In genomic region chr12:111686574-111687105, GRCh38 we compare ENCODE assay signal across 1 cellular context.
TF ChIP-seq lines count a peak whose summit lies in the region.

No MANE protein-coding gene starts in this region.

TF ChIP-seq in GM12878, 131 proteins besides CTCF, POLR2A, EP300 and RAD21:
- TF ChIP-seq, protein P1, sequence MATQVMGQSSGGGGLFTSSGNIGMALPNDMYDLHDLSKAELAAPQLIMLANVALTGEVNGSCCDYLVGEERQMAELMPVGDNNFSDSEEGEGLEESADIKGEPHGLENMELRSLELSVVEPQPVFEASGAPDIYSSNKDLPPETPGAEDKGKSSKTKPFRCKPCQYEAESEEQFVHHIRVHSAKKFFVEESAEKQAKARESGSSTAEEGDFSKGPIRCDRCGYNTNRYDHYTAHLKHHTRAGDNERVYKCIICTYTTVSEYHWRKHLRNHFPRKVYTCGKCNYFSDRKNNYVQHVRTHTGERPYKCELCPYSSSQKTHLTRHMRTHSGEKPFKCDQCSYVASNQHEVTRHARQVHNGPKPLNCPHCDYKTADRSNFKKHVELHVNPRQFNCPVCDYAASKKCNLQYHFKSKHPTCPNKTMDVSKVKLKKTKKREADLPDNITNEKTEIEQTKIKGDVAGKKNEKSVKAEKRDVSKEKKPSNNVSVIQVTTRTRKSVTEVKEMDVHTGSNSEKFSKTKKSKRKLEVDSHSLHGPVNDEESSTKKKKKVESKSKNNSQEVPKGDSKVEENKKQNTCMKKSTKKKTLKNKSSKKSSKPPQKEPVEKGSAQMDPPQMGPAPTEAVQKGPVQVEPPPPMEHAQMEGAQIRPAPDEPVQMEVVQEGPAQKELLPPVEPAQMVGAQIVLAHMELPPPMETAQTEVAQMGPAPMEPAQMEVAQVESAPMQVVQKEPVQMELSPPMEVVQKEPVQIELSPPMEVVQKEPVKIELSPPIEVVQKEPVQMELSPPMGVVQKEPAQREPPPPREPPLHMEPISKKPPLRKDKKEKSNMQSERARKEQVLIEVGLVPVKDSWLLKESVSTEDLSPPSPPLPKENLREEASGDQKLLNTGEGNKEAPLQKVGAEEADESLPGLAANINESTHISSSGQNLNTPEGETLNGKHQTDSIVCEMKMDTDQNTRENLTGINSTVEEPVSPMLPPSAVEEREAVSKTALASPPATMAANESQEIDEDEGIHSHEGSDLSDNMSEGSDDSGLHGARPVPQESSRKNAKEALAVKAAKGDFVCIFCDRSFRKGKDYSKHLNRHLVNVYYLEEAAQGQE (IDR thresholded peaks at IDR 0.05; ENCODE audit: low read depth, low read length): no peak
- TF ChIP-seq SRF (IDR thresholded peaks at IDR 0.05; ENCODE audit: low read depth in 2 of 2, low read length in 2 of 2): no peak
- TF ChIP-seq EGR1 (IDR thresholded peaks at IDR 0.05; ENCODE audit: borderline replicate concordance in 1 of 2, low read depth in 2 of 2, low read length in 2 of 2): no peak
- TF ChIP-seq CEBPB (IDR thresholded peaks at IDR 0.05; ENCODE audit: borderline replicate concordance in 1 of 2, low read depth in 2 of 2, low read length in 2 of 2): no peak
- no peak for TF ChIP-seq ATF7 (IDR thresholded peaks at IDR 0.05; ENCODE audit: low read depth)
- TF ChIP-seq MYB (IDR thresholded peaks at IDR 0.05; ENCODE audit: borderline replicate concordance, low read depth, low read length): no peak
- no peak for TF ChIP-seq CBFB (IDR thresholded peaks at IDR 0.05; ENCODE audit: low read depth)
